In genomic region chr19:48872182-48872883, GRCh38 we compare ENCODE assay signal across 1 cellular context.
TF ChIP-seq lines count a peak whose summit lies in the region.

PPP1R15A (plus strand) TSS chr19:48872421; CDS start chr19:48873234, 813 bp downstream.

TF ChIP-seq in HepG2, 621 proteins besides CTCF, POLR2A, EP300 and RAD21 (continued from another document and continues in another):
- TF ChIP-seq TRAFD1 (CRISPR knock-in tag; IDR thresholded peaks at IDR 0.05; ENCODE audit: borderline replicate concordance), result no peak; the same call in 1 of the 2 replicates
- peak; percentile 48; the same call in 1 of the 2 replicates for TF ChIP-seq GATAD1 (CRISPR knock-in tag; IDR thresholded peaks at IDR 0.05)
- TF ChIP-seq ZNF343 (CRISPR knock-in tag; IDR thresholded peaks at IDR 0.05), result no peak
- peak; percentile 80 for TF ChIP-seq RFX5 (IDR thresholded peaks at IDR 0.05; ENCODE audit: low read depth, low read length)
- peak; percentile 90 for TF ChIP-seq ARID4A (CRISPR knock-in tag; IDR thresholded peaks at IDR 0.05; ENCODE audit: borderline replicate concordance)
- peak; percentile 89 for TF ChIP-seq SP4 (CRISPR knock-in tag; IDR thresholded peaks at IDR 0.05)
- TF ChIP-seq SMARCE1 (IDR thresholded peaks at IDR 0.05; ENCODE audit: borderline replicate concordance), result no peak
- peak; percentile 86 for TF ChIP-seq ZMAT3 (CRISPR knock-in tag; conservative IDR thresholded peaks at IDR 0.05)
- TF ChIP-seq ZNF556 (CRISPR knock-in tag; IDR thresholded peaks at IDR 0.05; ENCODE audit: borderline replicate concordance), result peak; percentile 19; the same call in 1 of the 2 replicates
- no peak; the same call in 1 of the 2 replicates for TF ChIP-seq ZNF605 (CRISPR knock-in tag; IDR thresholded peaks at IDR 0.05)
- peak; percentile 37; the same call in 1 of the 2 replicates for TF ChIP-seq YEATS4 (CRISPR knock-in tag; IDR thresholded peaks at IDR 0.05; ENCODE audit: borderline replicate concordance)
- TF ChIP-seq KMT2B (CRISPR knock-in tag; IDR thresholded peaks at IDR 0.05), result peak; percentile 47; the same call in 1 of the 2 replicates
- TF ChIP-seq IRF1 (CRISPR knock-in tag; IDR thresholded peaks at IDR 0.05; ENCODE audit: low read depth), result no peak
- TF ChIP-seq CEBPG (CRISPR knock-in tag; IDR thresholded peaks at IDR 0.05), result peak; percentile 82
- TF ChIP-seq KDM5A (IDR thresholded peaks at IDR 0.05; ENCODE audit: borderline replicate concordance, low read length), result no peak
- TF ChIP-seq SIN3B (IDR thresholded peaks at IDR 0.05; ENCODE audit: low read length), result 0 out of 2 replicates have a peak, but pooled peaks have one; percentile 31
- TF ChIP-seq, protein P1, sequence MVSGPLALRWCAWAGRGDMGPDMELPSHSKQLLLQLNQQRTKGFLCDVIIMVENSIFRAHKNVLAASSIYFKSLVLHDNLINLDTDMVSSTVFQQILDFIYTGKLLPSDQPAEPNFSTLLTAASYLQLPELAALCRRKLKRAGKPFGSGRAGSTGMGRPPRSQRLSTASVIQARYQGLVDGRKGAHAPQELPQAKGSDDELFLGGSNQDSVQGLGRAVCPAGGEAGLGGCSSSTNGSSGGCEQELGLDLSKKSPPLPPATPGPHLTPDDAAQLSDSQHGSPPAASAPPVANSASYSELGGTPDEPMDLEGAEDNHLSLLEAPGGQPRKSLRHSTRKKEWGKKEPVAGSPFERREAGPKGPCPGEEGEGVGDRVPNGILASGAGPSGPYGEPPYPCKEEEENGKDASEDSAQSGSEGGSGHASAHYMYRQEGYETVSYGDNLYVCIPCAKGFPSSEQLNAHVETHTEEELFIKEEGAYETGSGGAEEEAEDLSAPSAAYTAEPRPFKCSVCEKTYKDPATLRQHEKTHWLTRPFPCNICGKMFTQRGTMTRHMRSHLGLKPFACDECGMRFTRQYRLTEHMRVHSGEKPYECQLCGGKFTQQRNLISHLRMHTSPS (CRISPR knock-in tag; IDR thresholded peaks at IDR 0.05; ENCODE audit: low read depth), result no peak
- peak; percentile 32; the same call in 1 of the 2 replicates for TF ChIP-seq PAXIP1 (CRISPR knock-in tag; conservative IDR thresholded peaks at IDR 0.05)
- TF ChIP-seq TRIM24 (CRISPR knock-in tag; IDR thresholded peaks at IDR 0.05), result no peak
- 0 out of 2 replicates have a peak, but pooled peaks have one; percentile 49 for TF ChIP-seq ARNT2 (CRISPR knock-in tag; IDR thresholded peaks at IDR 0.05; ENCODE audit: low read depth)
- 0 out of 2 replicates have a peak, but pooled peaks have one; percentile 41 for TF ChIP-seq SMAD9 (CRISPR knock-in tag; IDR thresholded peaks at IDR 0.05)
- TF ChIP-seq, protein P2, sequence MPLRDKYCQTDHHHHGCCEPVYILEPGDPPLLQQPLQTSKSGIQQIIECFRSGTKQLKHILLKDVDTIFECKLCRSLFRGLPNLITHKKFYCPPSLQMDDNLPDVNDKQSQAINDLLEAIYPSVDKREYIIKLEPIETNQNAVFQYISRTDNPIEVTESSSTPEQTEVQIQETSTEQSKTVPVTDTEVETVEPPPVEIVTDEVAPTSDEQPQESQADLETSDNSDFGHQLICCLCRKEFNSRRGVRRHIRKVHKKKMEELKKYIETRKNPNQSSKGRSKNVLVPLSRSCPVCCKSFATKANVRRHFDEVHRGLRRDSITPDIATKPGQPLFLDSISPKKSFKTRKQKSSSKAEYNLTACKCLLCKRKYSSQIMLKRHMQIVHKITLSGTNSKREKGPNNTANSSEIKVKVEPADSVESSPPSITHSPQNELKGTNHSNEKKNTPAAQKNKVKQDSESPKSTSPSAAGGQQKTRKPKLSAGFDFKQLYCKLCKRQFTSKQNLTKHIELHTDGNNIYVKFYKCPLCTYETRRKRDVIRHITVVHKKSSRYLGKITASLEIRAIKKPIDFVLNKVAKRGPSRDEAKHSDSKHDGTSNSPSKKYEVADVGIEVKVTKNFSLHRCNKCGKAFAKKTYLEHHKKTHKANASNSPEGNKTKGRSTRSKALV (CRISPR knock-in tag; IDR thresholded peaks at IDR 0.05), result peak; percentile 14; the same call in 1 of the 2 replicates
- TF ChIP-seq ZNF720 (CRISPR knock-in tag; IDR thresholded peaks at IDR 0.05), result no peak
- no peak for TF ChIP-seq ZNF34 (CRISPR knock-in tag; IDR thresholded peaks at IDR 0.05; ENCODE audit: borderline replicate concordance)
- TF ChIP-seq SSRP1 (CRISPR knock-in tag; IDR thresholded peaks at IDR 0.05), result peak; percentile 52; the same call in 1 of the 2 replicates
- no peak for TF ChIP-seq ZNF10 (CRISPR knock-in tag; IDR thresholded peaks at IDR 0.05; ENCODE audit: borderline replicate concordance, low read depth)
- TF ChIP-seq ZNF143 (CRISPR knock-in tag; IDR thresholded peaks at IDR 0.05), result no peak
- peak; percentile 49 for TF ChIP-seq GATAD2A (CRISPR knock-in tag; IDR thresholded peaks at IDR 0.05)
- TF ChIP-seq ZNF225 (CRISPR knock-in tag; IDR thresholded peaks at IDR 0.05), result peak; percentile 81
- TF ChIP-seq, protein P3, sequence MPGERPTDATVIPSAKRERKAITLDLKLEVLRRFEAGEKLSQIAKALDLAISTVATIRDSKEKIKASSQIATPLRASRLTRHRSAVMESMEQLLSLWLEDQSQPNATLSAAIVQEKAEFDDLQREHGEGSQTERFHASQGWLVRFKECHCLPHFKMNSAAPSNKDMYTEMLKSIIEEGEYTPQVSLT (CRISPR knock-in tag; IDR thresholded peaks at IDR 0.05; ENCODE audit: borderline replicate concordance, low read depth), result no peak
- no peak for TF ChIP-seq WIZ (CRISPR knock-in tag; IDR thresholded peaks at IDR 0.05)
- TF ChIP-seq, protein P4, sequence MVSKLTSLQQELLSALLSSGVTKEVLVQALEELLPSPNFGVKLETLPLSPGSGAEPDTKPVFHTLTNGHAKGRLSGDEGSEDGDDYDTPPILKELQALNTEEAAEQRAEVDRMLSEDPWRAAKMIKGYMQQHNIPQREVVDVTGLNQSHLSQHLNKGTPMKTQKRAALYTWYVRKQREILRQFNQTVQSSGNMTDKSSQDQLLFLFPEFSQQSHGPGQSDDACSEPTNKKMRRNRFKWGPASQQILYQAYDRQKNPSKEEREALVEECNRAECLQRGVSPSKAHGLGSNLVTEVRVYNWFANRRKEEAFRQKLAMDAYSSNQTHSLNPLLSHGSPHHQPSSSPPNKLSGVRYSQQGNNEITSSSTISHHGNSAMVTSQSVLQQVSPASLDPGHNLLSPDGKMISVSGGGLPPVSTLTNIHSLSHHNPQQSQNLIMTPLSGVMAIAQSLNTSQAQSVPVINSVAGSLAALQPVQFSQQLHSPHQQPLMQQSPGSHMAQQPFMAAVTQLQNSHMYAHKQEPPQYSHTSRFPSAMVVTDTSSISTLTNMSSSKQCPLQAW (CRISPR knock-in tag; IDR thresholded peaks at IDR 0.05), result peak; percentile 87
- peak; percentile 61; the same call in 1 of the 2 replicates for TF ChIP-seq ELF4 (CRISPR knock-in tag; IDR thresholded peaks at IDR 0.05; ENCODE audit: borderline replicate concordance)
- TF ChIP-seq, protein P5, sequence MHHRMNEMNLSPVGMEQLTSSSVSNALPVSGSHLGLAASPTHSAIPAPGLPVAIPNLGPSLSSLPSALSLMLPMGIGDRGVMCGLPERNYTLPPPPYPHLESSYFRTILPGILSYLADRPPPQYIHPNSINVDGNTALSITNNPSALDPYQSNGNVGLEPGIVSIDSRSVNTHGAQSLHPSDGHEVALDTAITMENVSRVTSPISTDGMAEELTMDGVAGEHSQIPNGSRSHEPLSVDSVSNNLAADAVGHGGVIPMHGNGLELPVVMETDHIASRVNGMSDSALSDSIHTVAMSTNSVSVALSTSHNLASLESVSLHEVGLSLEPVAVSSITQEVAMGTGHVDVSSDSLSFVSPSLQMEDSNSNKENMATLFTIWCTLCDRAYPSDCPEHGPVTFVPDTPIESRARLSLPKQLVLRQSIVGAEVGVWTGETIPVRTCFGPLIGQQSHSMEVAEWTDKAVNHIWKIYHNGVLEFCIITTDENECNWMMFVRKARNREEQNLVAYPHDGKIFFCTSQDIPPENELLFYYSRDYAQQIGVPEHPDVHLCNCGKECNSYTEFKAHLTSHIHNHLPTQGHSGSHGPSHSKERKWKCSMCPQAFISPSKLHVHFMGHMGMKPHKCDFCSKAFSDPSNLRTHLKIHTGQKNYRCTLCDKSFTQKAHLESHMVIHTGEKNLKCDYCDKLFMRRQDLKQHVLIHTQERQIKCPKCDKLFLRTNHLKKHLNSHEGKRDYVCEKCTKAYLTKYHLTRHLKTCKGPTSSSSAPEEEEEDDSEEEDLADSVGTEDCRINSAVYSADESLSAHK (CRISPR knock-in tag; IDR thresholded peaks at IDR 0.05; ENCODE audit: borderline replicate concordance), result 0 out of 2 replicates have a peak, but pooled peaks have one; percentile 40
- no peak for TF ChIP-seq ZNF766 (CRISPR knock-in tag; IDR thresholded peaks at IDR 0.05; ENCODE audit: borderline replicate concordance)
- peak; percentile 91 for TF ChIP-seq TAF1 (CRISPR knock-in tag; IDR thresholded peaks at IDR 0.05)
- no peak for TF ChIP-seq PREB (CRISPR knock-in tag; IDR thresholded peaks at IDR 0.05)
- TF ChIP-seq MXD3 (CRISPR knock-in tag; IDR thresholded peaks at IDR 0.05), result no peak; the same call in 1 of the 2 replicates
- TF ChIP-seq HCFC1 (IDR thresholded peaks at IDR 0.05; ENCODE audit: low read depth, low read length), result peak; percentile 50
